Comparison of ENCODE assay signal across 8 cellular contexts in the genomic region with DNA sequence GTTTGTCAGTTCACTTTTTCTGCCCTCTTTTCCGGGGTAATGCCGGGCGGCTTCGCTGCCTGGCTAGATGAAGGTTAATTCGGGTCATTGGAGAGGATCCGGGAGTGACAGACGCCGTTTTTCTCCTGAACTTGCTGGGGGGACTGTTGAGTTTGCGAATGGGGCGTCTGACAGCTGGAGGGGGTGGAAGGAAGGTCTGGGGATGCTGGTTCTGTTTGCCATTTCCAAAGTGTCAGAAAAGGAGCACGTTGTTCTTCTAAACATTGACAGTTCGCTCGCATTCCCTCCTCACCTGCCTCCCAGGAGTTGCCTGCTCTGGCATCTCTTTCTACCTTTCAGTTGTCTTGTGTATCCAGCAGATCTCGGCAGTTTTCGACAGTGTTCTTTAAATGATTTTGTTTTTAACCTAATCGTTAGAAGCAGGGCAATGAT. TPM values are rescaled to one million over a fixed set of nuclear protein-coding genes. Genes with fewer than 3 reads are reported as not detected.
DNase-seq lines count a peak whose midpoint lies in the region; ATAC-seq and TF ChIP-seq lines count a peak whose summit lies in the region.

No MANE protein-coding gene starts in this region.

- CTCF ChIA-PET in GM10248 (lab: Yijun Ruan, JAX): interaction anchor here (2.3 kb wide), 1 partner anchor 10 kb away, joined by 6 read pairs; no protein-coding TSS in a partner anchor

- H3K9ac ChIP-seq in KMS-11: peak overlapping the region; percentile 96

- TF ChIP-seq CTCF in KMS-11 (conservative IDR thresholded peaks at IDR 0.05; ENCODE audit: low read depth, low read length) (no peak), astrocyte of the spinal cord (IDR thresholded peaks at IDR 0.05; ENCODE audit: low read depth, low read length) (no peak), left lung (IDR thresholded peaks at IDR 0.05) (no peak), GM10248 (IDR thresholded peaks at IDR 0.05; ENCODE audit: control extremely low read depth, extremely low read depth, low read depth, missing control alignments) (no peak)

- H4K20me1 ChIP-seq in KMS-11 (ENCODE audit: insufficient read depth): peaks cover 46% of the 10 kb centered on the region

- 0 out of 2 replicates have a peak, but pooled peaks cover 7% of the 10 kb centered on the region for H3K36me3 ChIP-seq in KMS-11 (ENCODE audit: insufficient read depth)
- no peaks in the 10 kb centered on the region for H3K36me3 ChIP-seq in left lung

- H3K27me3 ChIP-seq in KMS-11 (ENCODE audit: insufficient read depth, low read depth) (no peaks in the 10 kb centered on the region), left lung (no peaks in the 10 kb centered on the region)

- ATAC-seq in left lung: peak; percentile 5
- no peak for ATAC-seq in GM21381 (IDR thresholded peaks at IDR 0.05; ENCODE audit: unreplicated experiment)

- H3K79me2 ChIP-seq in KMS-11 (ENCODE audit: insufficient read depth, low read depth): peaks cover 100% of the 10 kb centered on the region

- peak overlapping the region; percentile 68 for H2AFZ ChIP-seq in KMS-11 (ENCODE audit: low read depth)

- peak overlapping the region; percentile 83 for H3K4me3 ChIP-seq in KMS-11 (IDR thresholded peaks at IDR 0.05; ENCODE audit: insufficient read depth, low read depth, low read length)
- H3K4me3 ChIP-seq in astrocyte of the spinal cord (ENCODE audit: low read depth, low read length): peak overlapping the region; percentile 88
- peak overlapping the region; percentile 48 to 63 for H3K4me3 ChIP-seq in left lung

- POLR2A ChIA-PET in GM10248 (lab: Yijun Ruan, JAX): no interaction called here

- peak overlapping the region; percentile 99 for H3K4me2 ChIP-seq in KMS-11

- peak; percentile 43 for DNase-seq in G401 (ENCODE audit: low spot score)
- no peak for DNase-seq in astrocyte of the spinal cord (ENCODE audit: low read depth, low spot score)
- no peak for DNase-seq in left lung
- DNase-seq in GM10248 (ENCODE audit: extremely low spot score): no peak
- DNase-seq in stimulated activated CD4-positive, alpha-beta T cell treated with anti-CD3 and anti-CD28 coated beads, Interleukin-15, amount 100 ng/mL, for 24 hours: no peak

- intact Hi-C loops in left lung (cut with DNase I): no loop called here

- H3K27ac ChIP-seq in KMS-11 (peak overlapping the region; percentile 96), left lung (peak overlapping the region; percentile 96 to 99), temporal lobe (ENCODE audit: low read depth, low read length) (peak overlapping the region; percentile 74)

- in situ Hi-C loops in G401 (cut with HindIII; ENCODE audit: low sequenced_read_pairs) (no loop called here), astrocyte of the spinal cord (cut with HindIII; ENCODE audit: low sequenced_read_pairs) (no loop called here)

- H3K9me3 ChIP-seq in left lung: no peaks in the 10 kb centered on the region

- peaks cover 64% of the 10 kb centered on the region for H3K4me1 ChIP-seq in KMS-11 (ENCODE audit: low read depth, poor library complexity, severe bottlenecking)
- peaks cover 10 to 52% of the 10 kb centered on the region in 2 donors for H3K4me1 ChIP-seq in left lung

RNA-seq across cellular contexts. Expression of gene SELENOT, which starts 0.8 kb away (rescaled TPM):
- total RNA-seq in G401 (2014; rRNA removed; shearing (Covaris generic)): 75.1 and 130 TPM in 2 replicates
- total RNA-seq in left lung (100 to 1,000 TPM; 115 to 163 TPM), temporal lobe (50.6 TPM)

RNA-seq across cellular contexts. Expression of gene EIF2A, which starts 57.3 kb away (rescaled TPM):
- total RNA-seq in G401 (2014; rRNA removed; shearing (Covaris generic)): 196 and 269 TPM in 2 replicates
- total RNA-seq in left lung (10 to 100 TPM; 63.2 to 84.8 TPM), temporal lobe (186 TPM)

RNA-seq across cellular contexts. Expression of gene SERP1, which starts 57.6 kb away (rescaled TPM):
- 66.4 and 75.1 TPM in 2 replicates for total RNA-seq in G401 (2014; rRNA removed; shearing (Covaris generic))
- total RNA-seq in left lung: 100 to 1,000 TPM; 138 to 155 TPM
- 54.8 TPM for total RNA-seq in temporal lobe
